In the genomic region with DNA sequence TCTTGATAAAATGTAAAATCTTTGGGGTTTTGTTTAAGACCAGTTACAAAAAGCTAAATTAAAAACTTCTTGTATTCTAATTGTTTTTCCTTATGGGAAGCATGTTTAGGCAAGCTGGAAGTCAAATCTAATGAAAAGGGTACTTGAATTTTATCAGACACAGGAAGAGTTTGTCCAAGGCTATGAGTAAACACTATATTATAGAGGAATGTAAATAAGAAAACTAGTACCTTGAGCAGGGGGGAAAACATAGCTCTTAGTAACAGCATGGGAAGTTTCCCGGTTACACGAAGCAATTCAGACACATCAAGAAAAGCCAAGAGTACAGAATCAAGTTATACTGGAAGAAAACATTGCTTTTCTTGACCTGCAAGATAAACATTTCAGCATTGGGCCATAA, we compare ENCODE assay signal across 21 cellular contexts. TPM values are rescaled to one million over a fixed set of nuclear protein-coding genes. Genes with fewer than 3 reads are reported as not detected.
DNase-seq lines count a peak whose midpoint lies in the region; ATAC-seq, FAIRE-seq and TF ChIP-seq lines count a peak whose summit lies in the region.
"Had no signal": no experiment of that assay in that cellular context is flagged by ENCODE, and none has a peak within 500 bp of the region (broad histone marks: within the 10 kb centered on the region; RNA-seq: fewer than 3 reads in every experiment).

No MANE protein-coding gene starts in this region.

- ATAC-seq in GM12878 (no peak), HG03196 (IDR thresholded peaks at IDR 0.05; ENCODE audit: unreplicated experiment) (no peak)
- ATAC-seq: A549; CD8-positive, alpha-beta T cell had no signal

- 6% methylated on average over 2 of the region's 2 CpGs for WGBS in GM12878 (ENCODE audit: insufficient coverage, insufficient replicate concordance, low lambda C conversion rate, missing lambda C conversion rate)

- no peaks in the 10 kb centered on the region for H3K36me3 ChIP-seq in GM12878 (ENCODE audit: control insufficient read depth in 2 of 2, insufficient read depth in 2 of 2, low read length in 1 of 2)
- H3K36me3 ChIP-seq: BLaER1 treated with 17β-estradiol and CSF1 and Interleukin-3, amounts not matched to agents 10 nM and 100 nM had no signal

- intact Hi-C loops in GM12878 (cut with micrococcal nuclease; ENCODE audit: unreplicated experiment) = no loop called here

- H3K9ac ChIP-seq in GM12878 (ENCODE audit: control insufficient read depth, insufficient read depth, low read length) = no peak overlapping the region
- H3K9ac ChIP-seq: BLaER1 treated with 17β-estradiol and CSF1 and Interleukin-3, amounts not matched to agents 10 nM and 100 nM had no signal

- no peaks in the 10 kb centered on the region; the same call in 2 of the 3 replicates for H3K9me3 ChIP-seq in GM12878 (replicated peaks; ENCODE audit: control insufficient read depth, insufficient read depth, low read length)

- TF ChIP-seq EP300 in GM12878 (IDR thresholded peaks at IDR 0.05; ENCODE audit: borderline replicate concordance in 1 of 2, control insufficient read depth in 1 of 2, low read depth in 2 of 2, low read length in 2 of 2) = no peak

- no peaks in the 10 kb centered on the region for H3K4me1 ChIP-seq in GM12878 (ENCODE audit: control insufficient read depth, insufficient read depth, low read length)
- H3K4me1 ChIP-seq: A549; BLaER1 treated with 17β-estradiol and CSF1 and Interleukin-3, amounts not matched to agents 10 nM and 100 nM; Caco-2 had no signal

- CTCF ChIA-PET in GM12878 (lab: Yijun Ruan, JAX) = interaction anchor here (0.7 kb wide), 1 partner anchor 32 kb away, joined by 3 read pairs; no protein-coding TSS in a partner anchor

- POLR2A ChIA-PET in GM12878 (lab: Charles Lee) = no interaction called here

- peak; percentile 34 for DNase-seq in DMS53 (lab: John Stamatoyannopoulos, UW)
- no peak for DNase-seq in DMS53 treated with DMSO at 0.1 percent for 48 hours (lab: John Stamatoyannopoulos, UW; ENCODE audit: unreplicated experiment)
- peak; percentile 18 for DNase-seq in LNCaP clone FGC (ENCODE audit: low read depth)
- DNase-seq in GM12878 (ENCODE audit: low read depth, low spot score) = no peak
- DNase-seq: AML-193; Caco-2; Calu3; CD4-positive, alpha-beta T cell; CD8-positive, alpha-beta T cell; DMS79 treated with DMSO at 0.1 percent for 48 hours; GF-D8 had no signal

- no peak for TF ChIP-seq CTCF in LNCaP clone FGC (IDR thresholded peaks at IDR 0.05; ENCODE audit: control insufficient read depth, extremely low read depth, insufficient read depth)
- no peak for TF ChIP-seq CTCF in GM12878 (IDR thresholded peaks at IDR 0.05 in 2 of 3, conservative IDR thresholded peaks at IDR 0.05 in 1 of 3; ENCODE audit: control insufficient read depth in 2 of 3, extremely low read depth in 1 of 3, insufficient read depth in 1 of 3, low read depth in 3 of 3, low read length in 3 of 3)

- SMC1A ChIA-PET in GM12878 (lab: Charles Lee; ENCODE audit: uncharacterized antibody, unreplicated experiment) = interaction anchor here (1.3 kb wide), 1 partner anchor 52 kb away, joined by 3 read pairs; no protein-coding TSS in a partner anchor

- RAD21 ChIA-PET in GM12878 (lab: Charles Lee; ENCODE audit: unreplicated experiment) = no interaction called here

- H2AFZ ChIP-seq in GM12878 (ENCODE audit: control insufficient read depth, low read depth, low read length) = no peak overlapping the region

- in situ Hi-C loops in GM12878 (cut with MboI) = no loop called here

- no peaks in the 10 kb centered on the region for H3K79me2 ChIP-seq in GM12878 (ENCODE audit: control insufficient read depth, insufficient read depth, low read length)

- H3K4me3 ChIP-seq in LNCaP clone FGC (ENCODE audit: low read depth, low read length) (no peak overlapping the region), GM12878 (no peak overlapping the region)
- H3K4me3 ChIP-seq: A549; BLaER1 treated with 17β-estradiol and CSF1 and Interleukin-3, amounts not matched to agents 10 nM and 100 nM had no signal

- FAIRE-seq in GM12878 (lab: Jason Lieb, UNC) = peak; percentile 47
- FAIRE-seq: D721Med, G401.6, GM12892, GM18507, GM19239 had no signal

- TF ChIP-seq RAD21 in GM12878 (IDR thresholded peaks at IDR 0.05; ENCODE audit: insufficient read depth, low read depth, low read length) = no peak

- H3K27ac ChIP-seq in GM12878 (ENCODE audit: control insufficient read depth, insufficient read depth) = no peak overlapping the region
- H3K27ac ChIP-seq: 22Rv1; A549; BLaER1 treated with 17β-estradiol and CSF1 and Interleukin-3, amounts not matched to agents 10 nM and 100 nM; C4-2B had no signal

- no peaks in the 10 kb centered on the region for H3K27me3 ChIP-seq in GM12878 (replicated peaks in 1 of 2; ENCODE audit: control insufficient read depth in 2 of 2, insufficient read depth in 2 of 2, low read length in 1 of 2)
- H3K27me3 ChIP-seq: BLaER1 treated with 17β-estradiol and CSF1 and Interleukin-3, amounts not matched to agents 10 nM and 100 nM had no signal

- H4K20me1 ChIP-seq in GM12878 (ENCODE audit: control insufficient read depth, insufficient read depth) = no peaks in the 10 kb centered on the region
- H4K20me1 ChIP-seq: BLaER1 treated with 17β-estradiol and CSF1 and Interleukin-3, amounts not matched to agents 10 nM and 100 nM had no signal

- BruUV-seq in GM12878 (replicated peaks; lab: Mats Ljungman, UMichigan) = no TSS peak

- no peak for TF ChIP-seq POLR2A in GM12878 (IDR thresholded peaks at IDR 0.05; ENCODE audit: low read depth, low read length)

- H3K4me2 ChIP-seq in GM12878 (ENCODE audit: control insufficient read depth, insufficient read depth) = no peak overlapping the region
- H3K4me2 ChIP-seq: A549; BLaER1 treated with 17β-estradiol and CSF1 and Interleukin-3, amounts not matched to agents 10 nM and 100 nM had no signal

TF ChIP-seq in GM12878, 131 proteins besides CTCF, POLR2A, EP300 and RAD21 (continues in another document):
- TF ChIP-seq SIX5 (IDR thresholded peaks at IDR 0.05; ENCODE audit: low read depth, low read length, severe bottlenecking) (no peak), YY1 (IDR thresholded peaks at IDR 0.05; ENCODE audit: low read depth, low read length) (no peak), HCFC1 (IDR thresholded peaks at IDR 0.05; ENCODE audit: low read length) (no peak), BRCA1 (IDR thresholded peaks at IDR 0.05; ENCODE audit: low read depth, low read length) (no peak), ETV6 (conservative IDR thresholded peaks at IDR 0.05 in 1 of 2, IDR thresholded peaks at IDR 0.05 in 1 of 2; ENCODE audit: borderline replicate concordance in 1 of 2, low read depth in 1 of 2) (no peak), POU2F2 (IDR thresholded peaks at IDR 0.05; ENCODE audit: borderline replicate concordance, low read depth, low read length) (no peak), SMAD5 (IDR thresholded peaks at IDR 0.05; ENCODE audit: low read depth) (no peak), BMI1 (IDR thresholded peaks at IDR 0.05; ENCODE audit: borderline replicate concordance) (no peak), ZBED1 (IDR thresholded peaks at IDR 0.05; ENCODE audit: borderline replicate concordance) (no peak), CREB1 (IDR thresholded peaks at IDR 0.05; ENCODE audit: low read depth) (no peak), STAT1 (conservative IDR thresholded peaks at IDR 0.05) (no peak)
- TF ChIP-seq, protein P1, sequence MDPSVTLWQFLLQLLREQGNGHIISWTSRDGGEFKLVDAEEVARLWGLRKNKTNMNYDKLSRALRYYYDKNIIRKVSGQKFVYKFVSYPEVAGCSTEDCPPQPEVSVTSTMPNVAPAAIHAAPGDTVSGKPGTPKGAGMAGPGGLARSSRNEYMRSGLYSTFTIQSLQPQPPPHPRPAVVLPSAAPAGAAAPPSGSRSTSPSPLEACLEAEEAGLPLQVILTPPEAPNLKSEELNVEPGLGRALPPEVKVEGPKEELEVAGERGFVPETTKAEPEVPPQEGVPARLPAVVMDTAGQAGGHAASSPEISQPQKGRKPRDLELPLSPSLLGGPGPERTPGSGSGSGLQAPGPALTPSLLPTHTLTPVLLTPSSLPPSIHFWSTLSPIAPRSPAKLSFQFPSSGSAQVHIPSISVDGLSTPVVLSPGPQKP (IDR thresholded peaks at IDR 0.05; ENCODE audit: low read depth, low read length) = no peak

RNA-seq across cellular contexts. Expression of a gene that starts 19.8 kb away (rescaled TPM):
- 64.7 and 71.7 TPM in 2 replicates for total RNA-seq in GM12878 (2013; cell fraction: nucleolus; rRNA removed)
- 13.8 and 19.8 TPM in 2 replicates for total RNA-seq in GM12878 (2014; rRNA removed)
- 19.5 and 22.8 TPM in 2 replicates for total RNA-seq in GM12878 (2014; rRNA removed; fragmentation: Illumina TruSeq; extraction: Trizol)
- total RNA-seq in GM12878 (2021) = 17.0 and 19.0 TPM in 2 replicates
- polyA plus RNA-seq in GM12878 (2011; ENCODE audit: low read depth) = 42.2 TPM
- 26.5 and 33.8 TPM in 2 replicates for polyA plus RNA-seq in GM12878 (2011; rRNA removed)
- 9.5 and 13.6 TPM in 2 replicates for polyA plus RNA-seq in GM12878 (2011; cell fraction: cytosol; rRNA removed)
- polyA plus RNA-seq in GM12878 (2011; cell fraction: nucleus; rRNA removed) = 22.7 and 23.4 TPM in 2 replicates
- 15.5 and 18.6 TPM in 2 replicates for polyA plus RNA-seq in GM12878 (2012)
- 18.2 and 22.7 TPM in 2 replicates for polyA plus RNA-seq in GM12878 (2014; fragmentation: Illumina TruSeq; extraction: Trizol)
- polyA plus RNA-seq in GM12878 (2014; fragmentation: Nextera tagmentation; extraction: Ambion mirVana) = 10 to 100 TPM; 19.6 to 27.6 TPM
- 11.4 and 16.2 TPM in 2 replicates for polyA plus RNA-seq in GM12878 (2014; rRNA removed)
- polyA plus RNA-seq in GM12878 (2016; fragmentation: Nextera tagmentation; extraction: Ambion mirVana) = 10 to 100 TPM; 10.9 to 12.0 TPM
- 27.5 and 35.0 TPM in 2 replicates for polyA minus RNA-seq in GM12878 (2011; rRNA and poly(A)+ RNA removed)
- 5.2 and 8.2 TPM in 2 replicates for polyA minus RNA-seq in GM12878 (2011; cell fraction: cytosol; rRNA and poly(A)+ RNA removed)
- 26.4 and 27.7 TPM in 2 replicates for polyA minus RNA-seq in GM12878 (2011; cell fraction: nucleus; rRNA and poly(A)+ RNA removed)

RNA-seq across cellular contexts. Expression of a gene that starts 54.5 kb away (rescaled TPM):
- total RNA-seq in GM12878 (2013; cell fraction: nucleolus; rRNA removed) = 186 and 191 TPM in 2 replicates
- total RNA-seq in GM12878 (2014; rRNA removed) (8.4 and 13.7 TPM in 2 replicates), GM12878 (2014; rRNA removed; fragmentation: Illumina TruSeq; extraction: Trizol) (18.8 and 23.9 TPM in 2 replicates), GM12878 (2021) (19.0 and 20.2 TPM in 2 replicates)
- 1.8 TPM for polyA plus RNA-seq in GM12878 (2011; ENCODE audit: low read depth)
- polyA plus RNA-seq in GM12878 (2011; rRNA removed) (24.0 and 26.3 TPM in 2 replicates), GM12878 (2014; fragmentation: Illumina TruSeq; extraction: Trizol) (20.5 and 35.1 TPM in 2 replicates), GM12878 (2014; fragmentation: Nextera tagmentation; extraction: Ambion mirVana) (10 to 100 TPM in 1 of 2 experiments, 1 to 10 TPM in 1; 9.3 to 10.7 TPM), GM12878 (2014; rRNA removed) (8.0 and 13.9 TPM in 2 replicates), GM12878 (2016; fragmentation: Nextera tagmentation; extraction: Ambion mirVana) (1 to 10 TPM; 7.3 to 9.0 TPM)
- 6.6 and 9.4 TPM in 2 replicates for polyA plus RNA-seq in GM12878 (2011; cell fraction: cytosol; rRNA removed)
- 26.3 and 36.1 TPM in 2 replicates for polyA plus RNA-seq in GM12878 (2011; cell fraction: nucleus; rRNA removed)
- polyA plus RNA-seq in GM12878 (2012) = 10.9 and 17.6 TPM in 2 replicates
- polyA minus RNA-seq in GM12878 (2011; rRNA and poly(A)+ RNA removed) = 25.9 and 34.8 TPM in 2 replicates
- polyA minus RNA-seq in GM12878 (2011; cell fraction: cytosol; rRNA and poly(A)+ RNA removed) = 4.0 and 9.8 TPM in 2 replicates
- 23.7 and 33.4 TPM in 2 replicates for polyA minus RNA-seq in GM12878 (2011; cell fraction: nucleus; rRNA and poly(A)+ RNA removed)

Comparison
In these comparisons a context has a peak if more than half of its experiments do, and no peak if none do; other contexts are left out.
1. DNase-seq: peak in DMS53 (single experiment) and LNCaP clone FGC (single experiment); none in DMS53 treated with DMSO at 0.1 percent for 48 hours (single experiment) and GM12878 (single experiment).